Comparison of ENCODE assay signal across 8 cellular contexts in genomic region chr17:58337600-58338453, GRCh38. TPM values are rescaled to one million over a fixed set of nuclear protein-coding genes. Genes with fewer than 3 reads are reported as not detected.
DNase-seq lines count a peak whose midpoint lies in the region; ATAC-seq and TF ChIP-seq lines count a peak whose summit lies in the region.

No MANE protein-coding gene starts in this region.

- peak overlapping the region; percentile 89 to 93 for H3K4me3 Mint-ChIP-seq in activated T-cell treated with anti-CD3 and anti-CD28 coated beads, Interleukin-2, amount 50 U/mL, for 72 hours

- H3K4me1 ChIP-seq in foreskin keratinocyte (no peaks in the 10 kb centered on the region), parathyroid adenoma (no peaks in the 10 kb centered on the region), upper lobe of left lung (peaks cover 17 to 62% (median 37%) of the 10 kb centered on the region in 4 donors)

- H3K4me1 Mint-ChIP-seq in activated T-cell treated with anti-CD3 and anti-CD28 coated beads, Interleukin-2, amount 50 U/mL, for 72 hours (ENCODE audit: low read depth), result peaks cover 51% of the 10 kb centered on the region

- in situ Hi-C loops in GM13976 (cut with MboI; ENCODE audit: low sequenced_read_pairs, unreplicated experiment), result no loop called here

- H3K27me3 ChIP-seq in foreskin keratinocyte (no peaks in the 10 kb centered on the region), parathyroid adenoma (ENCODE audit: control insufficient read depth, insufficient read depth, low read length) (no peaks in the 10 kb centered on the region), upper lobe of left lung (no peaks in the 10 kb centered on the region)

- H3K4me3 ChIP-seq in parathyroid adenoma (ENCODE audit: low read depth, low read length) (no peak overlapping the region), upper lobe of left lung (peak overlapping the region in 3 of 4 donors; percentile 11 to 36 (median 33))

- no peaks in the 10 kb centered on the region for H3K27me3 Mint-ChIP-seq in activated T-cell treated with anti-CD3 and anti-CD28 coated beads, Interleukin-2, amount 50 U/mL, for 72 hours (ENCODE audit: low read depth)

- H3K4me2 ChIP-seq in parathyroid adenoma (ENCODE audit: low read length), result no peak overlapping the region

- DNase-seq in GM13976 (ENCODE audit: low spot score), result peak; percentile 83
- peak; percentile 98 for DNase-seq in NOMO-1 treated with DMSO at 0.1 percent for 48 hours (lab: John Stamatoyannopoulos, UW; ENCODE audit: unreplicated experiment)
- peak; percentile 95 to 96 for DNase-seq in activated T-cell treated with anti-CD3 and anti-CD28 coated beads, Interleukin-2, amount 50 U/mL, for 72 hours
- DNase-seq in foreskin keratinocyte, result peak in 1 of 2 donors; percentile 39
- DNase-seq in upper lobe of left lung, result peak; percentile 90 to 94
- no peak for DNase-seq in NCI-H748 (lab: John Stamatoyannopoulos, UW; ENCODE audit: unreplicated experiment)

- no peaks in the 10 kb centered on the region for H3K9me3 ChIP-seq in parathyroid adenoma (ENCODE audit: control insufficient read depth, low read length)
- H3K9me3 ChIP-seq in upper lobe of left lung, result no peaks in the 10 kb centered on the region

- no peak overlapping the region for H2AFZ ChIP-seq in parathyroid adenoma

- 28 to 51% methylated on average over 18 to 23 of the region's 23 CpGs for WGBS in upper lobe of left lung, 2 donors

- no peaks in the 10 kb centered on the region for H3K79me2 ChIP-seq in parathyroid adenoma

- TF ChIP-seq EP300 in upper lobe of left lung (IDR thresholded peaks at IDR 0.05), result no peak

- no peaks in the 10 kb centered on the region for H3K36me3 ChIP-seq in parathyroid adenoma (ENCODE audit: control insufficient read depth, insufficient read depth, low read length)
- no peaks in the 10 kb centered on the region for H3K36me3 ChIP-seq in upper lobe of left lung

- peak overlapping the region; percentile 99 for H3K27ac Mint-ChIP-seq in activated T-cell treated with anti-CD3 and anti-CD28 coated beads, Interleukin-2, amount 50 U/mL, for 72 hours

- no peaks in the 10 kb centered on the region for H3K9me3 Mint-ChIP-seq in activated T-cell treated with anti-CD3 and anti-CD28 coated beads, Interleukin-2, amount 50 U/mL, for 72 hours

- no peak overlapping the region for H3K9ac ChIP-seq in parathyroid adenoma

- peak in 2 of 4 donors; percentile 22 to 85 for TF ChIP-seq POLR2A in upper lobe of left lung (IDR thresholded peaks at IDR 0.05)

- TF ChIP-seq CTCF in GM13976 (IDR thresholded peaks at IDR 0.05; ENCODE audit: borderline replicate concordance, control extremely low read depth, extremely low read depth, insufficient read depth, missing control alignments) (no peak), foreskin keratinocyte (conservative IDR thresholded peaks at IDR 0.05) (no peak), parathyroid adenoma (IDR thresholded peaks at IDR 0.05) (no peak), upper lobe of left lung (IDR thresholded peaks at IDR 0.05) (peak in 1 of 6 experiments; percentile 21)

- H3K36me3 Mint-ChIP-seq in activated T-cell treated with anti-CD3 and anti-CD28 coated beads, Interleukin-2, amount 50 U/mL, for 72 hours (ENCODE audit: insufficient read depth in 2 of 2), result peaks cover 32 to 38% of the 10 kb centered on the region in 2 donors

- H3K27ac ChIP-seq in foreskin keratinocyte (peak overlapping the region; percentile 50), parathyroid adenoma (peak overlapping the region; percentile 63), upper lobe of left lung (peak overlapping the region; percentile 89 to 95 (median 94))

- ATAC-seq in HG02759 (IDR thresholded peaks at IDR 0.05; ENCODE audit: unreplicated experiment), result peak; percentile 63
- peak; percentile 65 to 68 for ATAC-seq in activated T-cell treated with anti-CD3 and anti-CD28 coated beads, Interleukin-2, amount 50 U/mL, for 72 hours (replicated peaks in 1 of 2)
- peak; percentile 58 for ATAC-seq in foreskin keratinocyte
- ATAC-seq in upper lobe of left lung (ENCODE audit: low FRiP score in 2 of 2), result peak; percentile 89 to 95

RNA-seq across cellular contexts. Expression of gene TSPOAP1, which starts 9.2 kb away (rescaled TPM):
- 10 to 100 TPM; 42.3 to 55.3 TPM for total RNA-seq in activated T-cell treated with anti-CD3 and anti-CD28 coated beads, Interleukin-2, amount 50 U/mL, for 72 hours
- total RNA-seq in foreskin keratinocyte (0.37 and 0.74 TPM in 2 replicates), upper lobe of left lung (10 to 100 TPM; 14.0 to 50.3 (median 24.1) TPM)
- polyA plus RNA-seq in foreskin keratinocyte, result 0.32 and 0.39 TPM in 2 replicates

RNA-seq across cellular contexts. Expression of gene SUPT4H1, which starts 14.2 kb away (rescaled TPM):
- 100 to 1,000 TPM; 101 to 110 TPM for total RNA-seq in activated T-cell treated with anti-CD3 and anti-CD28 coated beads, Interleukin-2, amount 50 U/mL, for 72 hours
- total RNA-seq in foreskin keratinocyte (70.1 and 73.0 TPM in 2 replicates), upper lobe of left lung (10 to 100 TPM; 22.0 to 80.5 (median 40.4) TPM)
- polyA plus RNA-seq in foreskin keratinocyte, result 118 and 127 TPM in 2 replicates

RNA-seq across cellular contexts. Expression of gene MPO, which starts 57.1 kb away (rescaled TPM):
- under 1 TPM in 1 of 2 donors, not detected in 1; 0.09 TPM for total RNA-seq in activated T-cell treated with anti-CD3 and anti-CD28 coated beads, Interleukin-2, amount 50 U/mL, for 72 hours
- total RNA-seq in foreskin keratinocyte, result not detected in 2 replicates
- polyA plus RNA-seq in foreskin keratinocyte, result not detected in 2 replicates
- total RNA-seq in upper lobe of left lung, result 1 to 10 TPM in 4 of 6 donors, under 1 TPM in 2; 0.71 to 4.6 (median 1.0) TPM
